ENCODE assay signal across 8 cellular contexts in the genomic region with DNA sequence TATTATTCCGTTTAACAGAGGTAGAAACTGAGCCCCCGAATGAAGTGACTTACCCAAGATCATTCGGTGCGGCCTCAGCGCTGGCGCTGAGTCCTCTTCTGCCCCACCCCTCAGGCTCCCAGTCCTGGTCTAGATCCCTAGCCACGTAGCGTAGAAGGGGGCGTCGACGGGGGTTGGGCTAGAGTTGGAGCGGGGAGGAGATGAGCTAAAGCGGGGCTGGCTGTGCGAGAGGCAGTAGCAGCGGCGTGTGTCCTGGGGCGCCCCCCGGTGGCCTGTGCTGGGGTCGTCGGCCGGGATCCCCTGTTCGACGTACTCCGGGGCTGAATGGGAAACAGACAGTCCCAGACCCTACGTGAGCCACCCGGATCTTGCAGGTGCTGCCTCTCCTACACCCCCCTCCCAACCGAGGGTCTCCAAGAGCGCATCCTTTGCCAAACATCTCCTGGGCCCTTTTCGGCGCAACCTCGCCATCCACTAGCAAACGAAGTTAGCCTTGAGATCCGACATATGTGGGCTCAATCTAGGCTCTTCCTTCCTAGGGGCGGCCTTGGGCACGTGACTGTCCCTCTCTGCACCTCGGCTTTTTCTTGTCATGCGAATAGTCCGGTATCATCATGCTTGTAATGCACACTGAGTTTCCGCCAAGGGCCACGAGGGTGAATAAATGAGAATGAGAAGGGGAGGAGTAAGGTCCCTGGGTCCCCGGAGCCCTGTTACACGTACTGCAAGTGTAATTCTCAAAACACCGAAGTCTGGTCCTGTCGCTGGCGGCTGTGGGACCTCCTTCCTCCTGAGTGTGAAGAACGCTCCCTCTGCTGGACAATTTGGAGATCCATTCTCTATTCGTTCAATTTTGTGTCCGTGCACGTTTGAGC. TPM values are rescaled to one million over a fixed set of nuclear protein-coding genes. Genes with fewer than 3 reads are reported as not detected.
DNase-seq lines count a peak whose midpoint lies in the region; ATAC-seq and TF ChIP-seq lines count a peak whose summit lies in the region.

No MANE protein-coding gene starts in this region.

- ATAC-seq in GM18873 (IDR thresholded peaks at IDR 0.05; ENCODE audit: low FRiP score, unreplicated experiment), result peak; percentile 57
- ATAC-seq in HG03439 (IDR thresholded peaks at IDR 0.05; ENCODE audit: unreplicated experiment), result peak; percentile 66
- ATAC-seq in activated CD4-positive, alpha-beta T cell treated with anti-CD3 and anti-CD28 coated beads for 36 hours, result peak; percentile 86
- ATAC-seq in left colon, result peak; percentile 93

- peak; percentile 91 for TF ChIP-seq CTCF in AG04449 (IDR thresholded peaks at IDR 0.05; ENCODE audit: insufficient read depth, low read length, missing control alignments)
- TF ChIP-seq CTCF in choroid plexus epithelial cell (conservative IDR thresholded peaks at IDR 0.05; ENCODE audit: low read depth, low read length), result peak; percentile 91

- peak overlapping the region; percentile 73 for H3K4me3 Mint-ChIP-seq in activated CD4-positive, alpha-beta T cell treated with anti-CD3 and anti-CD28 coated beads for 36 hours

- H3K36me3 Mint-ChIP-seq in activated CD4-positive, alpha-beta T cell treated with anti-CD3 and anti-CD28 coated beads for 36 hours (ENCODE audit: low read depth), result no peaks in the 10 kb centered on the region

- no peaks in the 10 kb centered on the region for H3K9me3 Mint-ChIP-seq in activated CD4-positive, alpha-beta T cell treated with anti-CD3 and anti-CD28 coated beads for 36 hours (ENCODE audit: low read depth)

- POLR2A ChIA-PET in AG04449 (lab: Yijun Ruan, JAX), result interaction anchor here (1.0 kb wide), 2 partner anchors 137 to 464 kb away, joined by 4 read pairs; a partner anchor contains a TSS
- POLR2A ChIA-PET in activated CD4-positive, alpha-beta T cell treated with anti-CD3 and anti-CD28 coated beads for 36 hours (lab: Charles Lee), result interaction anchor here (0.6 to 1.1 kb wide), 3 partner anchors 103 to 176 kb away, joined by 3 to 13 read pairs (median 3); a partner anchor contains a TSS

- peak overlapping the region; percentile 85 for H3K27ac Mint-ChIP-seq in activated CD4-positive, alpha-beta T cell treated with anti-CD3 and anti-CD28 coated beads for 36 hours

- peaks cover 2% of the 10 kb centered on the region for H3K27me3 Mint-ChIP-seq in activated CD4-positive, alpha-beta T cell treated with anti-CD3 and anti-CD28 coated beads for 36 hours

- H3K4me1 Mint-ChIP-seq in activated CD4-positive, alpha-beta T cell treated with anti-CD3 and anti-CD28 coated beads for 36 hours, result peaks cover 18% of the 10 kb centered on the region

- CTCF ChIA-PET in AG04449 (lab: Yijun Ruan, JAX), result interaction anchor here (0.6 to 4.8 kb wide), 22 partner anchors 9 to 469 kb away, joined by 3 to 58 read pairs (median 4); a partner anchor contains a TSS
- CTCF ChIA-PET in activated CD4-positive, alpha-beta T cell treated with anti-CD3 and anti-CD28 coated beads for 36 hours (lab: Charles Lee), result interaction anchor here (0.6 to 2.3 kb wide), 29 partner anchors 21 to 452 kb away, joined by 3 to 72 read pairs (median 4); a partner anchor contains a TSS

- H3K4me3 ChIP-seq in AG04449 (ENCODE audit: low read depth, low read length) (peak overlapping the region; percentile 43), choroid plexus epithelial cell (ENCODE audit: low read depth, low read length) (peak overlapping the region; percentile 39)

- DNase-seq in AG04449 (ENCODE audit: low read depth, low spot score) (peak; percentile 59), NCI-H526 (lab: John Stamatoyannopoulos, UW) (peak; percentile 81 to 91), choroid plexus epithelial cell (ENCODE audit: low read depth) (peak; percentile 95), left colon (peak; percentile 88 to 91)
- peak; percentile 99 for DNase-seq in activated CD4-positive, alpha-beta T cell treated with anti-CD3 and anti-CD28 coated beads for 36 hours
- DNase-seq in stimulated activated CD4-positive, alpha-beta T cell treated with anti-CD3 and anti-CD28 coated beads, Interleukin-1b, Interleukin-23, amount 100 ng/mL, for 4 hours (ENCODE audit: low read depth in 2 of 2), result peak; percentile 97 to 98

- intact Hi-C loops in activated CD4-positive, alpha-beta T cell treated with anti-CD3 and anti-CD28 coated beads for 36 hours (cut with DNase I, micrococcal nuclease), result loop anchor here (1.0 to 5.0 kb wide), 14 partner anchors 46 to 464 kb away; a partner anchor contains a TSS
- intact Hi-C loops in left colon (cut with DNase I, micrococcal nuclease), result loop anchor here (5.0 to 10.0 kb wide), 5 partner anchors 91 to 461 kb away; a partner anchor contains a TSS

RNA-seq across cellular contexts. Expression of a gene that starts 47.7 kb away (rescaled TPM):
- under 1 TPM; 0.54 to 0.80 TPM for total RNA-seq in activated CD4-positive, alpha-beta T cell treated with anti-CD3 and anti-CD28 coated beads for 36 hours
- total RNA-seq in left colon, result not detected

RNA-seq across cellular contexts. Expression of a gene that starts 59.0 kb away (rescaled TPM):
- total RNA-seq in activated CD4-positive, alpha-beta T cell treated with anti-CD3 and anti-CD28 coated beads for 36 hours, result not detected
- under 1 TPM in 1 of 2 donors, not detected in 1; 0.09 TPM for total RNA-seq in left colon

Comparison
In these comparisons a context has a peak if more than half of its experiments do, and no peak if none do; other contexts are left out.
1. Peak in every context shown above with its lines: DNase-seq, ATAC-seq and H3K4me3 ChIP-seq.